In the genomic region with DNA sequence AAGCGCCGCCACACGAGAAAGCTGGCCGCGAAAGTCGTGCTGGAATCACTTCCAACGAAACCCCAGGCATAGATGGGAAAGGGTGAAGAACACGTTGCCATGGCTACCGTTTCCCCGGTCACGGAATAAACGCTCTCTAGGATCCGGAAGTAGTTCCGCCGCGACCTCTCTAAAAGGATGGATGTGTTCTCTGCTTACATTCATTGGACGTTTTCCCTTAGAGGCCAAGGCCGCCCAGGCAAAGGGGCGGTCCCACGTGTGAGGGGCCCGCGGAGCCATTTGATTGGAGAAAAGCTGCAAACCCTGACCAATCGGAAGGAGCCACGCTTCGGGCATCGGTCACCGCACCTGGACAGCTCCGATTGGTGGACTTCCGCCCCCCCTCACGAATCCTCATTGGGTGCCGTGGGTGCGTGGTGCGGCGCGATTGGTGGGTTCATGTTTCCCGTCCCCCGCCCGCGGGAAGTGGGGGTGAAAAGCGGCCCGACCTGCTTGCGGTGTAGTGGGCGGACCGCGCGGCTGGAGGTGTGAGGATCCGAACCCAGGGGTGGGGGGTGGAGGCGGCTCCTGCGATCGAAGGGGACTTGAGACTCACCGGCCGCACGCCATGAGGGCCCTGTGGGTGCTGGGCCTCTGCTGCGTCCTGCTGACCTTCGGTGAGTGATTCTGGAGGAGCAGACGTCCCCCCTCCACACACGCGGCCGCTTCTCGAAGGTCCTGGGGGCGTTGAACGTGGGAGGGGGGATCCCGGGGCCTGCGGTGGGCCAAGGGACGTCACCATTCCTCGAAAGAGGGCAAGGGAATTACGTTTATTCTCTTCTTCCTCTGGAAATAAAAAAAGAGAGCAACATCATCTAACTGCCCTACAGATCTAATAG, we compare ENCODE assay signal across 8 cellular contexts. TPM values are rescaled to one million over a fixed set of nuclear protein-coding genes. Genes with fewer than 3 reads are reported as not detected.
A peak's percentile ranks its signal among the peaks of the same experiment; 100 is the strongest.
DNase-seq lines count a peak whose midpoint lies in the region; ATAC-seq and TF ChIP-seq lines count a peak whose summit lies in the region.

A gene (plus strand): TSS at position 502 of the 878 bp plus-strand sequence. CDS start 106 bp downstream, at position 608.

- peaks cover 82% of the 10 kb centered on the region for H3K4me1 Mint-ChIP-seq in activated naive CD8-positive, alpha-beta T cell treated with anti-CD3 and anti-CD28 coated beads, Interleukin-2, amount 50 U/mL, for 24 hours

- no peaks in the 10 kb centered on the region for H3K36me3 ChIP-seq in ovary
- H3K36me3 ChIP-seq in thyroid gland: peaks cover 14 to 25% of the 10 kb centered on the region in 2 donors

- H3K4me3 ChIP-seq in GM12865 (ENCODE audit: low read depth, low read length) (peak within 1 kb of the TSS; percentile 98), ovary (peak within 1 kb of the TSS; percentile 62), thyroid gland (replicated peaks in 1 of 3) (peak within 1 kb of the TSS; percentile 91 to 94 (median 92))

- DNase-seq in GM12865 (ENCODE audit: low read depth) (peak; percentile 100), NCI-H1417 treated with DMSO at 0.1 percent for 48 hours (lab: John Stamatoyannopoulos, UW) (peak; percentile 99), SW480 (ENCODE audit: low spot score) (peak; percentile 100), Right ventricle myocardium inferior (ENCODE audit: missing footprints) (peak; percentile 100), ovary (peak; percentile 99 to 100 (median 99)), thyroid gland (peak; percentile 100)
- peak; percentile 99 for DNase-seq in activated naive CD8-positive, alpha-beta T cell treated with anti-CD3 and anti-CD28 coated beads, Interleukin-2, amount 50 U/mL, for 24 hours

- H3K9me3 Mint-ChIP-seq in activated naive CD8-positive, alpha-beta T cell treated with anti-CD3 and anti-CD28 coated beads, Interleukin-2, amount 50 U/mL, for 24 hours: no peaks in the 10 kb centered on the region

- intact Hi-C loops in Right ventricle myocardium inferior (cut with DNase I): loop anchor here (2.0 to 5.0 kb wide), 4 partner anchors 27 to 303 kb away; a partner anchor contains a TSS
- intact Hi-C loops in ovary (cut with DNase I): loop anchor here in 1 of 4 donors (5.0 to 10.0 kb wide), 2 partner anchors 37 to 55 kb away; a partner anchor contains a TSS
- intact Hi-C loops in thyroid gland (cut with DNase I): no loop called here

- H3K9me3 ChIP-seq in ovary (no peaks in the 10 kb centered on the region), thyroid gland (no peaks in the 10 kb centered on the region)

- H3K27ac Mint-ChIP-seq in activated naive CD8-positive, alpha-beta T cell treated with anti-CD3 and anti-CD28 coated beads, Interleukin-2, amount 50 U/mL, for 24 hours: peak within 1 kb of the TSS; percentile 97

- TF ChIP-seq CTCF in GM12865 (IDR thresholded peaks at IDR 0.05; ENCODE audit: insufficient read depth, low read depth, low read length, missing control alignments) (no peak), ovary (IDR thresholded peaks at IDR 0.05) (no peak), thyroid gland (IDR thresholded peaks at IDR 0.05) (peak in 1 of 6 experiments; percentile 13)

- H3K36me3 Mint-ChIP-seq in activated naive CD8-positive, alpha-beta T cell treated with anti-CD3 and anti-CD28 coated beads, Interleukin-2, amount 50 U/mL, for 24 hours (ENCODE audit: low read depth): peaks cover 60% of the 10 kb centered on the region

- peaks cover 3% of the 10 kb centered on the region for H3K4me1 ChIP-seq in ovary (ENCODE audit: insufficient read depth)
- peaks cover 27 to 33% of the 10 kb centered on the region in 2 donors for H3K4me1 ChIP-seq in thyroid gland

- H3K27ac ChIP-seq in ovary (peak within 1 kb of the TSS; percentile 89 to 99), thyroid gland (peak within 1 kb of the TSS; percentile 94 to 98 (median 95))

- peak within 1 kb of the TSS; percentile 90 for H3K4me3 Mint-ChIP-seq in activated naive CD8-positive, alpha-beta T cell treated with anti-CD3 and anti-CD28 coated beads, Interleukin-2, amount 50 U/mL, for 24 hours

- H3K27me3 ChIP-seq in ovary: no peaks in the 10 kb centered on the region
- H3K27me3 ChIP-seq in thyroid gland: no peaks in the 10 kb centered on the region

- no peak for TF ChIP-seq EP300 in ovary (IDR thresholded peaks at IDR 0.05)

- peaks cover 7% of the 10 kb centered on the region for H3K27me3 Mint-ChIP-seq in activated naive CD8-positive, alpha-beta T cell treated with anti-CD3 and anti-CD28 coated beads, Interleukin-2, amount 50 U/mL, for 24 hours

- ATAC-seq in HG02763 (IDR thresholded peaks at IDR 0.05; ENCODE audit: unreplicated experiment) (peak; percentile 65), Right ventricle myocardium inferior (peak; percentile 96)
- peak; percentile 60 for ATAC-seq in activated naive CD8-positive, alpha-beta T cell treated with anti-CD3 and anti-CD28 coated beads, Interleukin-2, amount 50 U/mL, for 24 hours

- 0 to 1% (median 0%) methylated on average over 59 to 67 of the region's 67 CpGs for WGBS in ovary, 3 donors
- WGBS in thyroid gland, 2 donors: 0 to 1% methylated on average over 29 to 43 of the region's 67 CpGs

- TF ChIP-seq POLR2A in ovary (IDR thresholded peaks at IDR 0.05): peak; percentile 92
- TF ChIP-seq POLR2A in thyroid gland (IDR thresholded peaks at IDR 0.05): peak; percentile 90 to 99

RNA-seq across cellular contexts. Expression of the gene that starts here (rescaled TPM):
- total RNA-seq in Right ventricle myocardium inferior: 402 TPM
- total RNA-seq in ovary: 100 to 1,000 TPM; 217 to 777 (median 442) TPM
- polyA plus RNA-seq in ovary: 100 to 1,000 TPM; 326 to 626 TPM
- 1,000 to 10,000 TPM; 1,103 to 2,326 (median 1,708) TPM for total RNA-seq in thyroid gland

Comparison
In these comparisons a context has a peak if more than half of its experiments do, and no peak if none do; other contexts are left out.
1. Peak in every context shown above with its lines: DNase-seq, ATAC-seq, H3K4me3 ChIP-seq and H3K27ac ChIP-seq.